17 cellular contexts compared by ENCODE assay signal in the genomic region with DNA sequence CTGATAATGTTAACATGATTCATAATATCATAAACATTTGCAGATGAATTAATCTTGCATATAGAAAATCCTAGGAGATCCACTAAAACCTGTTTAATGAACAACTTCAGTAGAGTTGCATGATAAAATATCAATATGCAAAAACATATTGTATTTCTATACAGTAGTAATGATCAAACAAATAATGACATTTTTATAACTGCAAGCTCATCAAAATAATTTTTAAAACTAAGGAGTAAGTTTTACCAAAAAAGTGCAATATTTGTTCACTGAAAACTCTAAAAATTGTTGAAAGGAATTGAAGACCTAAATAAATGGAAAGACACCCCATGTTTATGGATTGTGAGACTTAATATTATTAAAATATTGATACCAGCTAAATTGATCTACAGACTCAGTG. TPM values are rescaled to one million over a fixed set of nuclear protein-coding genes. Genes with fewer than 3 reads are reported as not detected.
DNase-seq lines count a peak whose midpoint lies in the region; ATAC-seq, FAIRE-seq and TF ChIP-seq lines count a peak whose summit lies in the region.
"Had no signal": no experiment of that assay in that cellular context is flagged by ENCODE, and none has a peak within 500 bp of the region (broad histone marks: within the 10 kb centered on the region; RNA-seq: fewer than 3 reads in every experiment).

No MANE protein-coding gene starts in this region.

- H3K79me1 ChIP-seq in IMR-90 (ENCODE audit: low read depth in 1 of 2, low read length in 2 of 2), result no peaks in the 10 kb centered on the region

- no TSS peak for BruUV-seq in IMR-90 (replicated peaks; lab: Mats Ljungman, UMichigan)

- TF ChIP-seq EP300 in A549 (IDR thresholded peaks at IDR 0.05), result no peak

- H3K4ac ChIP-seq in IMR-90 (ENCODE audit: low read depth, low read length), result no peak overlapping the region

- H2BK120ac ChIP-seq in IMR-90 (ENCODE audit: low read depth, low read length), result no peak overlapping the region

- H3K14ac ChIP-seq in IMR-90 (replicated peaks; ENCODE audit: low read depth, low read length), result no peak overlapping the region

- in situ Hi-C loops in IMR-90 (cut with MboI; ENCODE audit: low sequenced_read_pairs), result no loop called here

- H3K9me3 ChIP-seq in A549 (no peaks in the 10 kb centered on the region), IMR-90 (ENCODE audit: control insufficient read depth, insufficient read depth, low read length) (no peaks in the 10 kb centered on the region)
- H3K9me3 ChIP-seq: Caco-2 had no signal

- H3K27me3 ChIP-seq in IMR-90 (ENCODE audit: control insufficient read depth, insufficient read depth, low read length), result no peaks in the 10 kb centered on the region
- H3K27me3 ChIP-seq: BLaER1 treated with 17β-estradiol and CSF1 and Interleukin-3, amounts not matched to agents 10 nM and 100 nM had no signal

- H3K27ac ChIP-seq in A549, result no peak overlapping the region
- no peak overlapping the region for H3K27ac ChIP-seq in IMR-90 (ENCODE audit: insufficient read depth, low read length)
- H3K27ac ChIP-seq: BLaER1 treated with 17β-estradiol and CSF1 and Interleukin-3, amounts not matched to agents 10 nM and 100 nM; C4-2B had no signal

- no peak overlapping the region for H4K91ac ChIP-seq in IMR-90 (ENCODE audit: insufficient read depth, low read depth, low read length)

- no peak for ATAC-seq in A549
- no peak for ATAC-seq in IMR-90 (ENCODE audit: low read depth)
- no peak for ATAC-seq in GM18502 (IDR thresholded peaks at IDR 0.05; ENCODE audit: poor library complexity, unreplicated experiment)
- ATAC-seq: CD8-positive, alpha-beta T cell had no signal

- H2BK5ac ChIP-seq in IMR-90 (ENCODE audit: low read depth, low read length, poor library complexity, severe bottlenecking), result no peak overlapping the region

- H4K5ac ChIP-seq in IMR-90 (ENCODE audit: low read depth, low read length), result no peak overlapping the region

- intact Hi-C loops in IMR-90 (cut with micrococcal nuclease), result no loop called here

- no peak overlapping the region for H2BK20ac ChIP-seq in IMR-90 (ENCODE audit: low read depth, low read length)

- TF ChIP-seq CTCF in A549 (IDR thresholded peaks at IDR 0.05) (no peak), IMR-90 (conservative IDR thresholded peaks at IDR 0.05; ENCODE audit: low read depth, low read length) (no peak)

- H3K56ac ChIP-seq in IMR-90 (ENCODE audit: extremely low read depth, insufficient read depth, low read length), result no peak overlapping the region

- no peak overlapping the region for H2BK15ac ChIP-seq in IMR-90 (ENCODE audit: low read depth, low read length)

- CTCF ChIA-PET in A549 (lab: Yijun Ruan, JAX) (no interaction called here), IMR-90 (lab: Yijun Ruan, JAX) (no interaction called here)

- no peaks in the 10 kb centered on the region for H4K20me1 ChIP-seq in IMR-90 (ENCODE audit: insufficient read depth, low read length)
- H4K20me1 ChIP-seq: BLaER1 treated with 17β-estradiol and CSF1 and Interleukin-3, amounts not matched to agents 10 nM and 100 nM had no signal

- no peak for TF ChIP-seq POLR2A in A549 (IDR thresholded peaks at IDR 0.05; ENCODE audit: low read length)
- TF ChIP-seq POLR2A in IMR-90 (IDR thresholded peaks at IDR 0.05; ENCODE audit: low read depth, low read length), result no peak

- dilution Hi-C loops in IMR-90 (cut with HindIII; ENCODE audit: low sequenced_read_pairs, unreplicated experiment), result no loop called here

- H3K18ac ChIP-seq in IMR-90 (ENCODE audit: low read depth, low read length), result no peak overlapping the region

- H3K23ac ChIP-seq in IMR-90 (ENCODE audit: low read depth, low read length), result no peak overlapping the region

- POLR2A ChIA-PET in A549 (lab: Yijun Ruan, JAX) (no interaction called here), IMR-90 (lab: Charles Lee; ENCODE audit: unreplicated experiment) (no interaction called here)

- peak; percentile 94 for FAIRE-seq in A549 (lab: Jason Lieb, UNC)
- FAIRE-seq: D721Med, GM12891, GM18507 had no signal

- no peaks in the 10 kb centered on the region for H3K36me3 ChIP-seq in IMR-90 (ENCODE audit: control insufficient read depth, insufficient read depth, low read length)
- H3K36me3 ChIP-seq: BLaER1 treated with 17β-estradiol and CSF1 and Interleukin-3, amounts not matched to agents 10 nM and 100 nM had no signal

- H3K4me2 ChIP-seq in A549, result no peak overlapping the region
- no peak overlapping the region for H3K4me2 ChIP-seq in IMR-90 (ENCODE audit: low read depth, low read length)
- H3K4me2 ChIP-seq: BLaER1 treated with 17β-estradiol and CSF1 and Interleukin-3, amounts not matched to agents 10 nM and 100 nM had no signal

- H2AFZ ChIP-seq in IMR-90 (replicated peaks; ENCODE audit: low read length, poor library complexity), result no peak overlapping the region

- no peak overlapping the region for H2AK9ac ChIP-seq in IMR-90 (replicated peaks; ENCODE audit: low read depth, low read length, poor library complexity)

- H2AK5ac ChIP-seq in IMR-90 (ENCODE audit: low read depth, low read length), result no peak overlapping the region

- no peak for TF ChIP-seq RAD21 in A549 (conservative IDR thresholded peaks at IDR 0.05 in 1 of 2, IDR thresholded peaks at IDR 0.05 in 1 of 2)
- no peak for TF ChIP-seq RAD21 in IMR-90 (IDR thresholded peaks at IDR 0.05; ENCODE audit: low read length)

- DNase-seq in A549 (ENCODE audit: low read depth in 1 of 2, low spot score in 1 of 2), result no peak
- DNase-seq in IMR-90, result no peak
- DNase-seq in effector CD8-positive, alpha-beta T cell (lab: John Stamatoyannopoulos, UW), result no peak
- DNase-seq: 8988T; AML-193; Caco-2; Calu3; CD4-positive, alpha-beta T cell; CD8-positive, alpha-beta T cell; DMS79 treated with DMSO at 0.1 percent for 48 hours; GF-D8 had no signal

- H3K4me1 ChIP-seq in A549 (no peaks in the 10 kb centered on the region), IMR-90 (ENCODE audit: control insufficient read depth, insufficient read depth, low read length) (no peaks in the 10 kb centered on the region)
- H3K4me1 ChIP-seq: BLaER1 treated with 17β-estradiol and CSF1 and Interleukin-3, amounts not matched to agents 10 nM and 100 nM; Caco-2 had no signal

- H3K9ac ChIP-seq in IMR-90 (ENCODE audit: low read depth, low read length), result no peak overlapping the region
- H3K9ac ChIP-seq: BLaER1 treated with 17β-estradiol and CSF1 and Interleukin-3, amounts not matched to agents 10 nM and 100 nM had no signal

- H3K4me3 ChIP-seq in A549 (no peak overlapping the region), IMR-90 (ENCODE audit: insufficient read depth, low read depth, low read length) (no peak overlapping the region)
- H3K4me3 ChIP-seq: BLaER1 treated with 17β-estradiol and CSF1 and Interleukin-3, amounts not matched to agents 10 nM and 100 nM had no signal

- H4K8ac ChIP-seq in IMR-90 (ENCODE audit: low read depth in 2 of 2, low read length in 2 of 2), result no peak overlapping the region

- H3K9me1 ChIP-seq in IMR-90 (ENCODE audit: insufficient read depth, low read length), result peaks cover 3% of the 10 kb centered on the region; the same call in 1 of the 2 replicates

TF ChIP-seq in A549, 52 proteins besides CTCF, POLR2A, EP300 and RAD21 (continues in another document):
- TF ChIP-seq SREBF2 (IDR thresholded peaks at IDR 0.05), result no peak

TF ChIP-seq in IMR-90, 13 proteins besides CTCF, POLR2A, EP300 and RAD21:
- TF ChIP-seq MXI1 (IDR thresholded peaks at IDR 0.05; ENCODE audit: borderline replicate concordance, low read depth, low read length) (no peak), MAFK (IDR thresholded peaks at IDR 0.05; ENCODE audit: low read depth, low read length) (peak; percentile 86), BHLHE40 (IDR thresholded peaks at IDR 0.05; ENCODE audit: low read depth, low read length) (no peak)

RNA-seq across cellular contexts. Expression of gene GPRASP2, which starts 15.9 kb away (rescaled TPM):
- polyA plus RNA-seq in A549 (2011; rRNA removed) (6.3 and 6.7 TPM in 2 replicates), A549 (2017; fragmentation: RNase III; extraction: RNeasy Plus Mini Kit Qiagen cat#74134 plus additional on column Dnase treatment) (5.7 to 6.1 TPM (median 5.9 TPM) in 3 replicates), IMR-90 (2012; rRNA removed) (9.0 and 9.4 TPM in 2 replicates)
- 3.3 and 3.6 TPM in 2 replicates for polyA plus RNA-seq in A549 (2012; cell fraction: cytosol; rRNA removed)
- 2.5 and 3.6 TPM in 2 replicates for polyA plus RNA-seq in A549 (2012; cell fraction: nucleus; rRNA removed)
- polyA minus RNA-seq in A549 (2011; rRNA and poly(A)+ RNA removed), result 6.7 and 8.1 TPM in 2 replicates
- total RNA-seq in IMR-90 (2012; rRNA removed), result 23.6 and 24.7 TPM in 2 replicates
- polyA plus RNA-seq in IMR-90 (2012; cell fraction: cytosol; rRNA removed), result 4.3 and 5.1 TPM in 2 replicates
- 3.0 and 7.7 TPM in 2 replicates for polyA plus RNA-seq in IMR-90 (2012; cell fraction: nucleus; rRNA removed; ENCODE audit: low replicate concordance)

RNA-seq across cellular contexts. Expression of gene GPRASP3, which starts 24.2 kb away (rescaled TPM):
- 4.4 and 4.6 TPM in 2 replicates for polyA plus RNA-seq in A549 (2011; rRNA removed)
- 1.0 and 1.5 TPM in 2 replicates for polyA plus RNA-seq in A549 (2012; cell fraction: cytosol; rRNA removed)
- polyA plus RNA-seq in A549 (2012; cell fraction: nucleus; rRNA removed), result 0.64 and 1.1 TPM in 2 replicates
- 4.7 to 5.0 TPM (median 4.9 TPM) in 3 replicates for polyA plus RNA-seq in A549 (2017; fragmentation: RNase III; extraction: RNeasy Plus Mini Kit Qiagen cat#74134 plus additional on column Dnase treatment)
- 4.8 and 5.0 TPM in 2 replicates for polyA minus RNA-seq in A549 (2011; rRNA and poly(A)+ RNA removed)
- 6.9 and 8.1 TPM in 2 replicates for total RNA-seq in IMR-90 (2012; rRNA removed)
- 1.4 and 2.2 TPM in 2 replicates for polyA plus RNA-seq in IMR-90 (2012; rRNA removed)
- 0.90 and 0.99 TPM in 2 replicates for polyA plus RNA-seq in IMR-90 (2012; cell fraction: cytosol; rRNA removed)
- polyA plus RNA-seq in IMR-90 (2012; cell fraction: nucleus; rRNA removed; ENCODE audit: low replicate concordance), result 0.63 and 2.3 TPM in 2 replicates

RNA-seq across cellular contexts. Expression of gene GPRASP1, which starts 45.0 kb away (rescaled TPM):
- polyA plus RNA-seq in A549 (2011; rRNA removed) (0.78 and 0.87 TPM in 2 replicates), A549 (2017; fragmentation: RNase III; extraction: RNeasy Plus Mini Kit Qiagen cat#74134 plus additional on column Dnase treatment) (0.47 to 0.63 TPM (median 0.50 TPM) in 3 replicates), IMR-90 (2012; rRNA removed) (1.2 and 1.5 TPM in 2 replicates)
- 0.13 and 0.14 TPM in 2 replicates for polyA plus RNA-seq in A549 (2012; cell fraction: cytosol; rRNA removed)
- polyA plus RNA-seq in A549 (2012; cell fraction: nucleus; rRNA removed), result 0.59 and 1.1 TPM in 2 replicates
- 2.1 and 2.3 TPM in 2 replicates for polyA minus RNA-seq in A549 (2011; rRNA and poly(A)+ RNA removed)
- 1.3 and 1.7 TPM in 2 replicates for total RNA-seq in IMR-90 (2012; rRNA removed)
- 0.24 and 0.37 TPM in 2 replicates for polyA plus RNA-seq in IMR-90 (2012; cell fraction: cytosol; rRNA removed)
- 0.79 and 6.7 TPM in 2 replicates for polyA plus RNA-seq in IMR-90 (2012; cell fraction: nucleus; rRNA removed; ENCODE audit: low replicate concordance)
